8 cellular contexts compared by ENCODE assay signal in genomic region chr2:72694715-72695496, GRCh38.
DNase-seq lines count a peak whose midpoint lies in the region; ATAC-seq and TF ChIP-seq lines count a peak whose summit lies in the region.

No MANE protein-coding gene starts in this region.

- H3K4me3 ChIP-seq in AG04449 (ENCODE audit: low read depth, low read length) (no peak overlapping the region), body of pancreas (no peak overlapping the region), liver (ENCODE audit: low read depth in 1 of 3, low read length in 3 of 3) (peak overlapping the region in 2 of 3 donors; percentile 26 to 57), lower leg skin (ENCODE audit: low read depth, poor library complexity, severe bottlenecking) (no peak overlapping the region)

- H3K9me3 Mint-ChIP-seq in CD4-positive, alpha-beta T cell: no peaks in the 10 kb centered on the region

- H3K27me3 Mint-ChIP-seq in CD4-positive, alpha-beta T cell: no peaks in the 10 kb centered on the region

- CTCF ChIA-PET in AG04449 (lab: Yijun Ruan, JAX): no interaction called here
- CTCF ChIA-PET in CD4-positive, alpha-beta T cell (lab: Charles Lee): no interaction called here

- no peaks in the 10 kb centered on the region for H3K4me1 Mint-ChIP-seq in CD4-positive, alpha-beta T cell (ENCODE audit: low read depth)

- H3K36me3 ChIP-seq in body of pancreas (replicated peaks in 1 of 2; ENCODE audit: insufficient read depth in 1 of 2, low read depth in 2 of 2): no peaks in the 10 kb centered on the region
- no peaks in the 10 kb centered on the region for H3K36me3 ChIP-seq in liver (ENCODE audit: control insufficient read depth in 4 of 4, insufficient read depth in 3 of 4, low read depth in 1 of 4, low read length in 3 of 4)

- TF ChIP-seq RAD21 in liver (IDR thresholded peaks at IDR 0.05): peak; percentile 53 to 61

- H3K4me1 ChIP-seq in body of pancreas (peaks cover 13% of the 10 kb centered on the region), liver (ENCODE audit: control insufficient read depth in 4 of 4, insufficient read depth in 4 of 4, low read length in 3 of 4) (peaks cover 5 to 18% (median 11%) of the 10 kb centered on the region in 4 donors)

- 29 to 30% methylated on average over 9 of the region's 9 CpGs for WGBS in body of pancreas, 2 donors
- WGBS in liver: 17% methylated on average over 9 of the region's 9 CpGs
- 51 to 58% methylated on average over 9 of the region's 9 CpGs for WGBS in lower leg skin, 2 donors

- H3K27ac Mint-ChIP-seq in CD4-positive, alpha-beta T cell: no peak overlapping the region

- H3K27ac ChIP-seq in body of pancreas (no peak overlapping the region), liver (ENCODE audit: low read depth in 1 of 2, low read length in 2 of 2) (peak overlapping the region in 1 of 2 donors; percentile 37)
- no peak overlapping the region for H3K27ac ChIP-seq in CD4-positive, alpha-beta T cell (ENCODE audit: low read depth, low read length)

- H3K9me3 ChIP-seq in body of pancreas: no peaks in the 10 kb centered on the region
- H3K9me3 ChIP-seq in liver (ENCODE audit: control insufficient read depth in 4 of 4, low read length in 3 of 4): no peaks in the 10 kb centered on the region
- no peaks in the 10 kb centered on the region for H3K9me3 ChIP-seq in CD4-positive, alpha-beta T cell (ENCODE audit: control insufficient read depth, low read length)

- POLR2A ChIA-PET in AG04449 (lab: Yijun Ruan, JAX): no interaction called here
- POLR2A ChIA-PET in CD4-positive, alpha-beta T cell (lab: Charles Lee): no interaction called here

- intact Hi-C loops in body of pancreas (cut with DNase I) (no loop called here), lower leg skin (cut with DNase I; ENCODE audit: low total_unique reads) (no loop called here)
- intact Hi-C loops in CD4-positive, alpha-beta T cell (cut with DNase I, micrococcal nuclease): no loop called here

- TF ChIP-seq CTCF in AG04449 (IDR thresholded peaks at IDR 0.05; ENCODE audit: insufficient read depth, low read length, missing control alignments) (no peak), body of pancreas (IDR thresholded peaks at IDR 0.05) (no peak), liver (IDR thresholded peaks at IDR 0.05; ENCODE audit: low read depth, low read length, missing input control) (no peak), lower leg skin (IDR thresholded peaks at IDR 0.05) (peak in 1 of 3 donors; percentile 77)
- no peak for TF ChIP-seq CTCF in CD4-positive, alpha-beta T cell (IDR thresholded peaks at IDR 0.05)

- ATAC-seq in body of pancreas (peak; percentile 35), GM18858 (IDR thresholded peaks at IDR 0.05; ENCODE audit: unreplicated experiment) (no peak)
- no peak for ATAC-seq in CD4-positive, alpha-beta T cell (ENCODE audit: poor library complexity)

- no peak overlapping the region for H3K4me3 Mint-ChIP-seq in CD4-positive, alpha-beta T cell

- H3K27me3 ChIP-seq in body of pancreas (no peaks in the 10 kb centered on the region), liver (ENCODE audit: control insufficient read depth in 4 of 4, insufficient read depth in 4 of 4, low read length in 3 of 4) (no peaks in the 10 kb centered on the region)
- no peaks in the 10 kb centered on the region for H3K27me3 ChIP-seq in CD4-positive, alpha-beta T cell (ENCODE audit: control insufficient read depth, insufficient read depth, low read length)

- H3K36me3 Mint-ChIP-seq in CD4-positive, alpha-beta T cell (ENCODE audit: low read depth): peaks cover 35% of the 10 kb centered on the region

- TF ChIP-seq POLR2A in body of pancreas (IDR thresholded peaks at IDR 0.05) (no peak), lower leg skin (IDR thresholded peaks at IDR 0.05) (no peak)

- H3K9ac ChIP-seq in liver (ENCODE audit: low read depth in 1 of 2, low read length in 2 of 2): peak overlapping the region in 1 of 2 donors; percentile 7

- DNase-seq in AG04449 (ENCODE audit: low read depth, low spot score): peak; percentile 64
- peak; percentile 48 for DNase-seq in LHCN-M2 (ENCODE audit: low read depth)
- DNase-seq in body of pancreas: peak; percentile 31 to 52 (median 42)
- DNase-seq in CD4-positive, alpha-beta T cell: no peak
- DNase-seq in lower leg skin (ENCODE audit: low spot score in 2 of 2): no peak
- DNase-seq in GOT3 (lab: John Stamatoyannopoulos, UW): no peak

TF ChIP-seq in liver, 16 proteins besides CTCF, POLR2A, EP300 and RAD21:
- peak; percentile 75 for TF ChIP-seq YY1 (IDR thresholded peaks at IDR 0.05)
- no peak for TF ChIP-seq ATF3 (IDR thresholded peaks at IDR 0.05)
- peak; percentile 98 for TF ChIP-seq FOXA1 (IDR thresholded peaks at IDR 0.05)
- TF ChIP-seq JUND (IDR thresholded peaks at IDR 0.05): peak; percentile 37 to 74
- peak; percentile 21 for TF ChIP-seq HNF4G (IDR thresholded peaks at IDR 0.05)
- peak; percentile 98 for TF ChIP-seq NR2F2 (IDR thresholded peaks at IDR 0.05)
- peak in 1 of 2 donors; percentile 47 for TF ChIP-seq EGR1 (IDR thresholded peaks at IDR 0.05; ENCODE audit: low read depth in 2 of 2)
- no peak for TF ChIP-seq GABPA (IDR thresholded peaks at IDR 0.05 in 1 of 2, conservative IDR thresholded peaks at IDR 0.05 in 1 of 2)
- peak; percentile 74 to 76 for TF ChIP-seq HNF4A (conservative IDR thresholded peaks at IDR 0.05)
- TF ChIP-seq RXRA (IDR thresholded peaks at IDR 0.05): peak; percentile 100
- TF ChIP-seq MAX (IDR thresholded peaks at IDR 0.05): peak; percentile 53
- peak; percentile 61 for TF ChIP-seq REST (IDR thresholded peaks at IDR 0.05)
- peak; percentile 49 for TF ChIP-seq ZBTB33 (IDR thresholded peaks at IDR 0.05)
- TF ChIP-seq TAF1 (conservative IDR thresholded peaks at IDR 0.05): no peak
- TF ChIP-seq FOXA2 (IDR thresholded peaks at IDR 0.05): peak; percentile 98
- peak; percentile 91 for TF ChIP-seq SP1 (IDR thresholded peaks at IDR 0.05)

Comparison
In these comparisons a context has a peak if more than half of its experiments do, and no peak if none do; other contexts are left out.
1. DNase-seq: peak in AG04449 (single experiment), LHCN-M2 (single experiment) and body of pancreas (4 of 4); none in CD4-positive, alpha-beta T cell (0 of 10), lower leg skin (0 of 2) and GOT3 (single experiment).
2. H3K4me3 ChIP-seq: peak in liver (2 of 3); none in AG04449 (single experiment), body of pancreas (0 of 2) and lower leg skin (single experiment).